In genomic region chr22:26428515-26429457, GRCh38 we compare ENCODE assay signal across 8 cellular contexts. TPM values are rescaled to one million over a fixed set of nuclear protein-coding genes. Genes with fewer than 3 reads are reported as not detected.
DNase-seq lines count a peak whose midpoint lies in the region; ATAC-seq and TF ChIP-seq lines count a peak whose summit lies in the region.

A gene with protein sequence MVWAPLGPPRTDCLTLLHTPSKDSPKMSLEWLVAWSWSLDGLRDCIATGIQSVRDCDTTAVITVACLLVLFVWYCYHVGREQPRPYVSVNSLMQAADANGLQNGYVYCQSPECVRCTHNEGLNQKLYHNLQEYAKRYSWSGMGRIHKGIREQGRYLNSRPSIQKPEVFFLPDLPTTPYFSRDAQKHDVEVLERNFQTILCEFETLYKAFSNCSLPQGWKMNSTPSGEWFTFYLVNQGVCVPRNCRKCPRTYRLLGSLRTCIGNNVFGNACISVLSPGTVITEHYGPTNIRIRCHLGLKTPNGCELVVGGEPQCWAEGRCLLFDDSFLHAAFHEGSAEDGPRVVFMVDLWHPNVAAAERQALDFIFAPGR (plus strand): TSS chr22:26429260. CDS start chr22:26433616, 4,356 bp downstream.

- peak; percentile 80 for DNase-seq in A673 (ENCODE audit: low spot score)
- DNase-seq in NCI-H345 treated with DMSO at 0.1 percent for 48 hours (lab: John Stamatoyannopoulos, UW; ENCODE audit: unreplicated experiment) = peak; percentile 24
- peak; percentile 54 to 62 for DNase-seq in activated CD4-positive, alpha-beta T cell treated with anti-CD3 and anti-CD28 coated beads for 24 hours (ENCODE audit: low read depth in 2 of 2)
- no peak for DNase-seq in chondrocyte (ENCODE audit: low spot score)
- peak; percentile 61 to 90 for DNase-seq in left lung
- DNase-seq in stimulated activated CD4-positive, alpha-beta T cell treated with anti-CD3 and anti-CD28 coated beads, Interleukin-2, amount 100 ng/mL, for 24 hours = peak; percentile 74 to 76

- H3K4me3 ChIP-seq in A673 (ENCODE audit: low read depth, low read length, poor library complexity, severe bottlenecking) (peak within 1 kb of the TSS; percentile 64), left lung (peak within 1 kb of the TSS; percentile 43 to 59)

- peaks cover 27% of the 10 kb centered on the region for H3K4me1 Mint-ChIP-seq in chondrocyte (ENCODE audit: low read depth)

- H3K4me1 ChIP-seq in A673 (ENCODE audit: insufficient read depth, low read length, poor library complexity, severe bottlenecking) = peaks cover 11% of the 10 kb centered on the region
- peaks cover 0 to 30% of the 10 kb centered on the region in 2 donors for H3K4me1 ChIP-seq in left lung

- POLR2A ChIA-PET in A673 (lab: Charles Lee; ENCODE audit: low non-redundant PET) = interaction anchor here (0.5 kb wide), 1 partner anchor 228 kb away, joined by 7 read pairs; no protein-coding TSS in a partner anchor

- H3K27me3 ChIP-seq in A673 (replicated peaks; ENCODE audit: insufficient read depth, low read depth, low read length, poor library complexity) = peaks cover 30% of the 10 kb centered on the region
- no peaks in the 10 kb centered on the region for H3K27me3 ChIP-seq in left lung

- no TSS peak for BruUV-seq in A673 (replicated peaks; lab: Mats Ljungman, UMichigan)

- H3K9me3 Mint-ChIP-seq in chondrocyte (ENCODE audit: low read depth) = no peaks in the 10 kb centered on the region

- H3K36me3 ChIP-seq in A673 (ENCODE audit: insufficient read depth, low read length, poor library complexity, severe bottlenecking) (no peaks in the 10 kb centered on the region), left lung (peaks cover 0 to 2% of the 10 kb centered on the region in 2 donors)

- peaks cover 1% of the 10 kb centered on the region for H3K36me3 Mint-ChIP-seq in chondrocyte (ENCODE audit: low read depth)

- peak within 1 kb of the TSS; percentile 93 for H3K27ac Mint-ChIP-seq in chondrocyte (ENCODE audit: unreplicated experiment)

- H3K9me3 ChIP-seq in A673 (ENCODE audit: low read depth, low read length, poor library complexity, severe bottlenecking) (no peaks in the 10 kb centered on the region), left lung (peaks cover 0 to 2% of the 10 kb centered on the region in 2 donors)

- TF ChIP-seq CTCF in A673 (conservative IDR thresholded peaks at IDR 0.05; ENCODE audit: low read depth, low read length) (no peak), chondrocyte (IDR thresholded peaks at IDR 0.05) (no peak), left lung (IDR thresholded peaks at IDR 0.05) (no peak)

- H3K4me3 Mint-ChIP-seq in chondrocyte (ENCODE audit: unreplicated experiment) = peak within 1 kb of the TSS; percentile 93

- intact Hi-C loops in A673 (cut with micrococcal nuclease; ENCODE audit: unreplicated experiment) = no loop called here
- intact Hi-C loops in left lung (cut with DNase I) = no loop called here

- no peak within 1 kb of the TSS for H3K27ac ChIP-seq in A673 (ENCODE audit: low read depth, low read length, poor library complexity, severe bottlenecking)
- H3K27ac ChIP-seq in left lung = peak within 1 kb of the TSS; percentile 70 to 88

- CTCF ChIA-PET in A673 (lab: Charles Lee) = interaction anchor here (0.6 kb wide), 1 partner anchor 73 kb away, joined by 3 read pairs; no protein-coding TSS in a partner anchor

- ATAC-seq in GM18861 (IDR thresholded peaks at IDR 0.05; ENCODE audit: unreplicated experiment) (peak; percentile 67), HG03064 (IDR thresholded peaks at IDR 0.05; ENCODE audit: low read depth, unreplicated experiment) (peak; percentile 66), left lung (peak; percentile 93)

- peaks cover 8% of the 10 kb centered on the region for H3K27me3 Mint-ChIP-seq in chondrocyte (ENCODE audit: low read depth)

RNA-seq across cellular contexts. Expression of the gene that starts here (rescaled TPM):
- total RNA-seq in A673 (2021) (1.2 and 1.4 TPM in 2 replicates), chondrocyte (5.5 to 6.9 TPM (median 6.8 TPM) in 3 replicates), left lung (1 to 10 TPM; 1.3 to 2.1 TPM)
